Comparison of ENCODE assay signal across 20 cellular contexts in the genomic region with DNA sequence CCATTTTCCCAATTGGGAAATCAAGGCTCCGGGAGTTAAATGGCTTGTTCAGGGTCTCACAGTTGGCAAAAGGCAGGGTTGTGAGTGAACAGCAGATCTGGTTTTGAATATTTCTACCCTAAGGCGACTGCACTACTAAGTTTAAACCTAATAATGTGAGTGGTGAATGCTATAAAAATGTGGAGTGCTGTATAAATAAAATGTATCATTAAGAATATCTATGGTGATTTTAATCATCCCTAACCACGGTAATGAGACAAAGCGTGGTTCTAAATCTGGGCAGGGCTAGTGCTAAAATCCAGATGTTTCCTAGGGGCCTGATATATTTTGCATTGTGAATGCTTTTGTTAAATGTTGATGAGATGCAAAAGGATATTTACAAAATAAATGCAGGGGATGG. TPM values are rescaled to one million over a fixed set of nuclear protein-coding genes. Genes with fewer than 3 reads are reported as not detected.
"Had no signal": no experiment of that assay in that cellular context is flagged by ENCODE, and none has a peak within 500 bp of the region (broad histone marks: within the 10 kb centered on the region; RNA-seq: fewer than 3 reads in every experiment).

No MANE protein-coding gene starts in this region.

- FAIRE-seq: keratinocyte, TTC549 had no signal

- H3K4me1 ChIP-seq: body of pancreas, prostate gland, right lobe of liver had no signal

- H3K27ac ChIP-seq: body of pancreas, left lung, prostate gland, right lobe of liver, upper lobe of right lung had no signal

- ATAC-seq: activated CD8-positive, alpha-beta T cell treated with anti-CD3 and anti-CD28 coated beads for 36 hours; body of pancreas; left lung; mucosa of descending colon; stimulated activated naive CD8-positive, alpha-beta T cell treated with anti-CD3 and anti-CD28 coated beads, Interleukin-15, Interleukin-2, amounts not matched to agents 100 U/mL and 50 U/mL, for 24 hours had no signal

- H3K27me3 ChIP-seq: body of pancreas, left lung, right lobe of liver, upper lobe of right lung had no signal

- H3K4me3 ChIP-seq: body of pancreas, left lung, mucosa of descending colon, prostate gland, right lobe of liver, upper lobe of right lung had no signal

- H3K36me3 ChIP-seq: left lung, prostate gland, right lobe of liver, upper lobe of right lung had no signal

- H3K9me3 ChIP-seq: body of pancreas, left lung, mucosa of descending colon, prostate gland, right lobe of liver, upper lobe of right lung had no signal

- DNase-seq: activated B cell treated with CpG ODN at 0.5 μM for 24 hours; activated CD4-positive, alpha-beta T cell treated with anti-CD3 and anti-CD28 coated beads for 48 hours; activated CD8-positive, alpha-beta T cell treated with anti-CD3 and anti-CD28 coated beads for 36 hours; activated gamma-delta T cell treated with Interleukin-2 at 50 U/mL for 16 hours; activated naive CD8-positive, alpha-beta T cell treated with anti-CD3 and anti-CD28 coated beads for 36 hours; activated T-cell treated with anti-CD3 and anti-CD28 coated beads, Interleukin-2, amount 50 U/mL, for 48 hours; amygdala; body of pancreas; effector memory CD4-positive, alpha-beta T cell; hippocampal formation; left lung; mucosa of descending colon; natural killer cell; right lobe of liver; stimulated activated naive CD8-positive, alpha-beta T cell treated with anti-CD3 and anti-CD28 coated beads, Interleukin-15, Interleukin-2, amounts not matched to agents 100 U/mL and 50 U/mL, for 24 hours; T-helper 2 cell had no signal

RNA-seq across cellular contexts. Expression of a gene that starts 58.0 kb away (rescaled TPM):
- polyA plus RNA-seq: keratinocyte had no signal
